In genomic region chr17:76523084-76524037, GRCh38 we compare ENCODE assay signal across 8 cellular contexts. TPM values are rescaled to one million over a fixed set of nuclear protein-coding genes. Genes with fewer than 3 reads are reported as not detected.
DNase-seq lines count a peak whose midpoint lies in the region; ATAC-seq, FAIRE-seq and TF ChIP-seq lines count a peak whose summit lies in the region.

No MANE protein-coding gene starts in this region.

- FAIRE-seq in HTR-8/SVneo (lab: Jason Lieb, UNC), result peak; percentile 92
- no peak for FAIRE-seq in RCC 7860 (lab: Jason Lieb, UNC)
- no peak for FAIRE-seq in frontal cortex (lab: Jason Lieb, UNC)
- FAIRE-seq in pancreas (lab: Jason Lieb, UNC), result no peak

- H3K27ac ChIP-seq in pancreas (no peak overlapping the region), tibial nerve (peak overlapping the region in 1 of 4 donors; percentile 20)

- peak in 1 of 2 donors; percentile 21 for TF ChIP-seq EP300 in tibial nerve (IDR thresholded peaks at IDR 0.05)

- TF ChIP-seq CTCF in pancreas (IDR thresholded peaks at IDR 0.05) (peak; percentile 99 to 100 (median 99)), tibial nerve (IDR thresholded peaks at IDR 0.05) (peak; percentile 97 to 100 (median 99))

- DNase-seq in Daoy (ENCODE audit: low read depth) (peak; percentile 76), HTR-8/SVneo (ENCODE audit: insufficient read length, low spot score) (peak; percentile 92), RCC 7860 (ENCODE audit: low spot score) (peak; percentile 46), frontal cortex (ENCODE audit: low spot score in 2 of 2) (peak; percentile 74 to 88), pancreas (peak in 5 of 6 donors; percentile 57 to 94 (median 80)), tibial nerve (ENCODE audit: low spot score in 2 of 2) (peak in 1 of 2 donors; percentile 63)
- peak; percentile 72 for DNase-seq in activated T-helper 2 cell treated with anti-CD3 and anti-CD28 coated beads, Interferon-gamma antibody, Interleukin-2, Interleukin-4, amounts not matched to agents 10 μg/mL and 5 μg/mL and 100 μg/mL, durations not matched to agents 14 hours and 24 hours and 36 hours (ENCODE audit: low spot score)

- H3K4me1 ChIP-seq in pancreas, result peaks cover 9 to 14% (median 10%) of the 10 kb centered on the region in 3 donors
- peaks cover 0 to 39% (median 26%) of the 10 kb centered on the region in 4 donors for H3K4me1 ChIP-seq in tibial nerve

- H3K4me3 Mint-ChIP-seq in activated T-helper 2 cell treated with anti-CD3 and anti-CD28 coated beads, Interferon-gamma antibody, Interleukin-2, Interleukin-4, amounts not matched to agents 10 μg/mL and 5 μg/mL and 100 μg/mL, durations not matched to agents 14 hours and 24 hours and 36 hours (ENCODE audit: low read depth), result no peak overlapping the region

- H3K36me3 Mint-ChIP-seq in activated T-helper 2 cell treated with anti-CD3 and anti-CD28 coated beads, Interferon-gamma antibody, Interleukin-2, Interleukin-4, amounts not matched to agents 10 μg/mL and 5 μg/mL and 100 μg/mL, durations not matched to agents 14 hours and 24 hours and 36 hours (ENCODE audit: low read depth), result no peaks in the 10 kb centered on the region

- intact Hi-C loops in activated T-helper 2 cell treated with anti-CD3 and anti-CD28 coated beads, Interferon-gamma antibody, Interleukin-2, Interleukin-4, amounts not matched to agents 10 μg/mL and 5 μg/mL and 100 μg/mL, durations not matched to agents 14 hours and 24 hours and 36 hours (cut with micrococcal nuclease), result loop anchor here (1.0 kb wide), 2 partner anchors 24 to 101 kb away; no protein-coding TSS in a partner anchor
- intact Hi-C loops in pancreas (cut with DNase I), result loop anchor here in 2 of 3 donors (5.0 to 10.0 kb wide), 2 partner anchors 101 to 104 kb away; no protein-coding TSS in a partner anchor

- no peak overlapping the region for H3K4me3 ChIP-seq in pancreas
- H3K4me3 ChIP-seq in tibial nerve, result no peak overlapping the region

- no peak overlapping the region for H3K27ac Mint-ChIP-seq in activated T-helper 2 cell treated with anti-CD3 and anti-CD28 coated beads, Interferon-gamma antibody, Interleukin-2, Interleukin-4, amounts not matched to agents 10 μg/mL and 5 μg/mL and 100 μg/mL, durations not matched to agents 14 hours and 24 hours and 36 hours

- peaks cover 8% of the 10 kb centered on the region for H3K27me3 Mint-ChIP-seq in activated T-helper 2 cell treated with anti-CD3 and anti-CD28 coated beads, Interferon-gamma antibody, Interleukin-2, Interleukin-4, amounts not matched to agents 10 μg/mL and 5 μg/mL and 100 μg/mL, durations not matched to agents 14 hours and 24 hours and 36 hours (ENCODE audit: low read depth)

- WGBS in pancreas, 2 donors, result 17 to 18% methylated on average over 33 to 35 of the region's 35 CpGs
- WGBS in tibial nerve, 2 donors, result 28 to 34% methylated on average over 22 to 35 of the region's 35 CpGs

- ATAC-seq in pancreas (peak; percentile 77 to 90 (median 88)), GM18861 (IDR thresholded peaks at IDR 0.05; ENCODE audit: unreplicated experiment) (no peak)

- no peaks in the 10 kb centered on the region for H3K9me3 Mint-ChIP-seq in activated T-helper 2 cell treated with anti-CD3 and anti-CD28 coated beads, Interferon-gamma antibody, Interleukin-2, Interleukin-4, amounts not matched to agents 10 μg/mL and 5 μg/mL and 100 μg/mL, durations not matched to agents 14 hours and 24 hours and 36 hours

- peaks cover 8% of the 10 kb centered on the region for H3K4me1 Mint-ChIP-seq in activated T-helper 2 cell treated with anti-CD3 and anti-CD28 coated beads, Interferon-gamma antibody, Interleukin-2, Interleukin-4, amounts not matched to agents 10 μg/mL and 5 μg/mL and 100 μg/mL, durations not matched to agents 14 hours and 24 hours and 36 hours (ENCODE audit: low read depth)

- H3K9me3 ChIP-seq in pancreas (no peaks in the 10 kb centered on the region), tibial nerve (no peaks in the 10 kb centered on the region)

- no peak for TF ChIP-seq POLR2A in tibial nerve (IDR thresholded peaks at IDR 0.05)

- H3K27me3 ChIP-seq in pancreas (peaks cover 0 to 5% (median 0%) of the 10 kb centered on the region in 4 donors), tibial nerve (no peaks in the 10 kb centered on the region)

- H3K36me3 ChIP-seq in pancreas, result no peaks in the 10 kb centered on the region
- no peaks in the 10 kb centered on the region for H3K36me3 ChIP-seq in tibial nerve

RNA-seq across cellular contexts. Expression of gene CYGB, which starts 14.1 kb away (rescaled TPM):
- 8.3 and 16.0 TPM in 2 replicates for total RNA-seq in Daoy (2014; rRNA removed; shearing (Covaris generic))
- not detected in 2 replicates for total RNA-seq in activated T-helper 2 cell treated with anti-CD3 and anti-CD28 coated beads, Interferon-gamma antibody, Interleukin-2, Interleukin-4, amounts not matched to agents 10 μg/mL and 5 μg/mL and 100 μg/mL, durations not matched to agents 14 hours and 24 hours and 36 hours
- 3.3 TPM for total RNA-seq in frontal cortex
- total RNA-seq in pancreas, result 10 to 100 TPM in 1 of 6 donors, 1 to 10 TPM in 5; 2.6 to 15.7 (median 6.5) TPM
- polyA plus RNA-seq in pancreas, result 10 to 100 TPM in 1 of 2 donors, 1 to 10 TPM in 1; 9.8 to 10.3 TPM
- 10 to 100 TPM; 40.2 to 59.2 (median 48.8) TPM for total RNA-seq in tibial nerve

RNA-seq across cellular contexts. Expression of gene PRCD, which starts 16.5 kb away (rescaled TPM):
- 0.51 TPM in 1 of 2 replicates, not detected in the other for total RNA-seq in Daoy (2014; rRNA removed; shearing (Covaris generic))
- not detected in 2 replicates for total RNA-seq in activated T-helper 2 cell treated with anti-CD3 and anti-CD28 coated beads, Interferon-gamma antibody, Interleukin-2, Interleukin-4, amounts not matched to agents 10 μg/mL and 5 μg/mL and 100 μg/mL, durations not matched to agents 14 hours and 24 hours and 36 hours
- total RNA-seq in frontal cortex (2.4 TPM), pancreas (1 to 10 TPM in 2 of 6 donors, under 1 TPM in 4; 0.55 to 3.0 (median 0.84) TPM), tibial nerve (10 to 100 TPM in 3 of 4 donors, 1 to 10 TPM in 1; 6.6 to 23.5 (median 14.1) TPM)
- 1 to 10 TPM; 5.2 to 7.3 TPM for polyA plus RNA-seq in pancreas

RNA-seq across cellular contexts. Expression of gene RHBDF2, which starts 22.1 kb away (rescaled TPM):
- total RNA-seq in Daoy (2014; rRNA removed; shearing (Covaris generic)), result 26.6 and 35.5 TPM in 2 replicates
- 45.3 and 48.5 TPM in 2 replicates for total RNA-seq in activated T-helper 2 cell treated with anti-CD3 and anti-CD28 coated beads, Interferon-gamma antibody, Interleukin-2, Interleukin-4, amounts not matched to agents 10 μg/mL and 5 μg/mL and 100 μg/mL, durations not matched to agents 14 hours and 24 hours and 36 hours
- total RNA-seq in frontal cortex, result 1.6 TPM
- total RNA-seq in pancreas, result 10 to 100 TPM; 19.0 to 50.1 (median 22.4) TPM
- polyA plus RNA-seq in pancreas, result 10 to 100 TPM; 18.0 to 41.8 TPM
- total RNA-seq in tibial nerve, result 10 to 100 TPM; 33.1 to 99.0 (median 73.5) TPM

RNA-seq across cellular contexts. Expression of gene AANAT, which starts 56.0 kb away (rescaled TPM):
- total RNA-seq in Daoy (2014; rRNA removed; shearing (Covaris generic)), result not detected in 2 replicates
- 0.18 TPM in 1 of 2 replicates, not detected in the other for total RNA-seq in activated T-helper 2 cell treated with anti-CD3 and anti-CD28 coated beads, Interferon-gamma antibody, Interleukin-2, Interleukin-4, amounts not matched to agents 10 μg/mL and 5 μg/mL and 100 μg/mL, durations not matched to agents 14 hours and 24 hours and 36 hours
- total RNA-seq in frontal cortex (not detected), pancreas (under 1 TPM in 1 of 6 donors, not detected in 5; 0.16 TPM), tibial nerve (not detected)
- under 1 TPM in 1 of 2 donors, not detected in 1; 0.23 TPM for polyA plus RNA-seq in pancreas
